In the genomic region with DNA sequence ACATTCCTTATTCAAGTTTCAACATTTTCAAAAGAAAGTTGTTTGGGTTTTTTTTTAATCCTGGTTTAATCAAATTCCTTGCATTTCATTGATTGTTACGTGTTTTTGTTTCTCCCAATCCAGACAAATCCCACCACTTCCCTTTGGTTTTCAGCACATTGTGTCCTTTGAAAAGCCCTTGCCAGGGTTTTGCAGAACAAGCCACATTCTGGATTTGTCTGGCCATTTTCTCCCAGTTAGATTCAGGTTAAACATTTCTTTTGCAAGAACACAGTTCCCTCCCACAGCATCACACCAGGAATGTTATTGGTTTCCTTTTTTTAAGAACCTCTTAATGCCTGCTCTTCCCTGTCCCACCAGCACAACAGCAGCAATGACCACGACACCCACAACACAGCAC, we compare ENCODE assay signal across 31 cellular contexts.
"Had no signal": no experiment of that assay in that cellular context is flagged by ENCODE, and none has a peak within 500 bp of the region (broad histone marks: within the 10 kb centered on the region; RNA-seq: fewer than 3 reads in every experiment).

No MANE protein-coding gene starts in this region.

- H3K27me3 Mint-ChIP-seq: activated CD4-positive, alpha-beta memory T cell treated with anti-CD3 and anti-CD28 coated beads for 36 hours; activated CD4-positive, alpha-beta T cell treated with anti-CD3 and anti-CD28 coated beads, Interleukin-2, amount 10 ng/mL, durations not matched to agents 7 days and 5 days; activated naive CD8-positive, alpha-beta T cell treated with anti-CD3 and anti-CD28 coated beads, Interleukin-2, amount 50 U/mL, for 24 hours; central memory CD8-positive, alpha-beta T cell; T-cell had no signal

- H3K4me3 Mint-ChIP-seq: activated CD4-positive, alpha-beta memory T cell treated with anti-CD3 and anti-CD28 coated beads for 36 hours; activated CD4-positive, alpha-beta T cell treated with anti-CD3 and anti-CD28 coated beads, Interleukin-2, amount 10 ng/mL, durations not matched to agents 7 days and 5 days; activated naive CD8-positive, alpha-beta T cell treated with anti-CD3 and anti-CD28 coated beads, Interleukin-2, amount 50 U/mL, for 24 hours; activated T-cell treated with anti-CD3 and anti-CD28 coated beads, Interleukin-2, amount 50 U/mL, for 4 hours; central memory CD8-positive, alpha-beta T cell; T-cell had no signal

- ATAC-seq: activated naive CD4-positive, alpha-beta T cell treated with anti-CD3 and anti-CD28 coated beads, Interleukin-2, amount 50 U/mL, for 72 hours; activated naive CD8-positive, alpha-beta T cell treated with anti-CD3 and anti-CD28 coated beads, Interleukin-2, amount 50 U/mL, for 24 hours; activated T-cell treated with anti-CD3 and anti-CD28 coated beads, Interleukin-2, amount 50 U/mL, for 4 hours; body of pancreas; Panc1; Right ventricle myocardium inferior; T-cell had no signal

- H3K27ac Mint-ChIP-seq: activated CD4-positive, alpha-beta memory T cell treated with anti-CD3 and anti-CD28 coated beads for 36 hours; activated CD4-positive, alpha-beta T cell treated with anti-CD3 and anti-CD28 coated beads, Interleukin-2, amount 10 ng/mL, durations not matched to agents 7 days and 5 days; activated naive CD4-positive, alpha-beta T cell treated with anti-CD3 and anti-CD28 coated beads, Interleukin-2, amount 50 U/mL, for 72 hours; activated naive CD8-positive, alpha-beta T cell treated with anti-CD3 and anti-CD28 coated beads, Interleukin-2, amount 50 U/mL, for 24 hours; T-cell had no signal

- DNase-seq: activated CD4-positive, alpha-beta memory T cell treated with anti-CD3 and anti-CD28 coated beads for 36 hours; activated CD4-positive, alpha-beta T cell treated with anti-CD3 and anti-CD28 coated beads, Interleukin-2, amount 10 ng/mL, durations not matched to agents 7 days and 5 days; activated CD4-positive, CD25-positive, alpha-beta regulatory T cell; activated CD8-positive, alpha-beta memory T cell treated with anti-CD3 and anti-CD28 coated beads for 24 hours; activated effector memory CD4-positive, alpha-beta T cell treated with anti-CD3 and anti-CD28 coated beads, Interleukin-2, amount 50 U/mL, for 16 hours; activated naive CD4-positive, alpha-beta T cell treated with Interleukin-2 at 50 U/mL for 16 hours; activated naive CD8-positive, alpha-beta T cell treated with anti-CD3 and anti-CD28 coated beads, Interleukin-2, amount 50 U/mL, for 24 hours; activated T-cell treated with anti-CD3 and anti-CD28 coated beads, Interleukin-2, amount 50 U/mL, for 4 hours; amygdala; body of pancreas; KBM-7; NCI-H1092 treated with DMSO at 0.1 percent for 48 hours; NCI-H1417 treated with DMSO at 0.1 percent for 48 hours; NCI-H1694; NCI-H2029; NCI-H2107; NCI-H2171 treated with DMSO at 0.1 percent for 48 hours; NCI-H226; NCI-H526 treated with DMSO at 0.1 percent for 48 hours; NCI-H82; NK-92 treated with Interleukin-12 subunit alpha and Interleukin-12 subunit beta, amount 100 ng/mL, for 24 hours; OCI-M1; RPMI8226; T-cell; T-helper 2 cell; T1000 had no signal

- H3K4me1 Mint-ChIP-seq: activated CD4-positive, alpha-beta T cell treated with anti-CD3 and anti-CD28 coated beads, Interleukin-2, amount 10 ng/mL, durations not matched to agents 7 days and 5 days; activated naive CD8-positive, alpha-beta T cell treated with anti-CD3 and anti-CD28 coated beads, Interleukin-2, amount 50 U/mL, for 24 hours; central memory CD8-positive, alpha-beta T cell; T-cell had no signal

- H3K36me3 Mint-ChIP-seq: activated CD4-positive, alpha-beta memory T cell treated with anti-CD3 and anti-CD28 coated beads for 36 hours; activated naive CD4-positive, alpha-beta T cell treated with anti-CD3 and anti-CD28 coated beads, Interleukin-2, amount 50 U/mL, for 72 hours; T-cell had no signal

- H3K4me3 ChIP-seq: body of pancreas, SK-N-MC had no signal
